Comparison of ENCODE assay signal across 1 cellular context in genomic region chr1:84427520-84428188, GRCh38.
TF ChIP-seq lines count a peak whose summit lies in the region.

No MANE protein-coding gene starts in this region.

TF ChIP-seq in GM23338, 12 proteins besides CTCF, POLR2A, EP300 and RAD21 (continued from another document):
- no peak for TF ChIP-seq ZNF462 (CRISPR knock-in tag; IDR thresholded peaks at IDR 0.05)
